1 cellular context compared by ENCODE assay signal in the genomic region with DNA sequence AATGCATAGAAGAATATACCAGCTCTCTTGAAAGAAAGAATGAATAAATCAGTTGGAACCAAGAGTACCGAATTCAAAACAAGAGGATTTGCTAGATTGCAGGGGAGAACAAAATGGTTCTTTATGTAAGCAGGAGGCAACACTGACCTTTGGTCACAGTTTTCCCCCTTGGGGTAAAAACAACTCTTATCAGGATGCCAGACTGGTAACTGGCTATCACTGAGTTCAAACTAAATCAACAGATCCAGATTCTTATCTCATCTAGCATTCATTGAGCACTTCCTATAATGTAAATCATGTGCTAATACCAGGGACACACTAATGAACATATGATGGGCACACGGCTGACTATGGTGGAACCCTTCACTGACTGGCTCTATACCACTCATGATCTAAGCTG.
TF ChIP-seq lines count a peak whose summit lies in the region.

No MANE protein-coding gene starts in this region.

TF ChIP-seq in HepG2, 621 proteins besides CTCF, POLR2A, EP300 and RAD21 (continued from another document and continues in another):
- TF ChIP-seq ZNF572 (CRISPR knock-in tag; IDR thresholded peaks at IDR 0.05) = no peak
- TF ChIP-seq, protein P1, sequence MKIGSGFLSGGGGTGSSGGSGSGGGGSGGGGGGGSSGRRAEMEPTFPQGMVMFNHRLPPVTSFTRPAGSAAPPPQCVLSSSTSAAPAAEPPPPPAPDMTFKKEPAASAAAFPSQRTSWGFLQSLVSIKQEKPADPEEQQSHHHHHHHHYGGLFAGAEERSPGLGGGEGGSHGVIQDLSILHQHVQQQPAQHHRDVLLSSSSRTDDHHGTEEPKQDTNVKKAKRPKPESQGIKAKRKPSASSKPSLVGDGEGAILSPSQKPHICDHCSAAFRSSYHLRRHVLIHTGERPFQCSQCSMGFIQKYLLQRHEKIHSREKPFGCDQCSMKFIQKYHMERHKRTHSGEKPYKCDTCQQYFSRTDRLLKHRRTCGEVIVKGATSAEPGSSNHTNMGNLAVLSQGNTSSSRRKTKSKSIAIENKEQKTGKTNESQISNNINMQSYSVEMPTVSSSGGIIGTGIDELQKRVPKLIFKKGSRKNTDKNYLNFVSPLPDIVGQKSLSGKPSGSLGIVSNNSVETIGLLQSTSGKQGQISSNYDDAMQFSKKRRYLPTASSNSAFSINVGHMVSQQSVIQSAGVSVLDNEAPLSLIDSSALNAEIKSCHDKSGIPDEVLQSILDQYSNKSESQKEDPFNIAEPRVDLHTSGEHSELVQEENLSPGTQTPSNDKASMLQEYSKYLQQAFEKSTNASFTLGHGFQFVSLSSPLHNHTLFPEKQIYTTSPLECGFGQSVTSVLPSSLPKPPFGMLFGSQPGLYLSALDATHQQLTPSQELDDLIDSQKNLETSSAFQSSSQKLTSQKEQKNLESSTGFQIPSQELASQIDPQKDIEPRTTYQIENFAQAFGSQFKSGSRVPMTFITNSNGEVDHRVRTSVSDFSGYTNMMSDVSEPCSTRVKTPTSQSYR (CRISPR knock-in tag; IDR thresholded peaks at IDR 0.05; ENCODE audit: borderline replicate concordance) = no peak
- TF ChIP-seq, protein P2, sequence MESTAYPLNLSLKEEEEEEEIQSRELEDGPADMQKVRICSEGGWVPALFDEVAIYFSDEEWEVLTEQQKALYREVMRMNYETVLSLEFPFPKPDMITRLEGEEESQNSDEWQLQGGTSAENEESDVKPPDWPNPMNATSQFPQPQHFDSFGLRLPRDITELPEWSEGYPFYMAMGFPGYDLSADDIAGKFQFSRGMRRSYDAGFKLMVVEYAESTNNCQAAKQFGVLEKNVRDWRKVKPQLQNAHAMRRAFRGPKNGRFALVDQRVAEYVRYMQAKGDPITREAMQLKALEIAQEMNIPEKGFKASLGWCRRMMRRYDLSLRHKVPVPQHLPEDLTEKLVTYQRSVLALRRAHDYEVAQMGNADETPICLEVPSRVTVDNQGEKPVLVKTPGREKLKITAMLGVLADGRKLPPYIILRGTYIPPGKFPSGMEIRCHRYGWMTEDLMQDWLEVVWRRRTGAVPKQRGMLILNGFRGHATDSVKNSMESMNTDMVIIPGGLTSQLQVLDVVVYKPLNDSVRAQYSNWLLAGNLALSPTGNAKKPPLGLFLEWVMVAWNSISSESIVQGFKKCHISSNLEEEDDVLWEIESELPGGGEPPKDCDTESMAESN (CRISPR knock-in tag; conservative IDR thresholded peaks at IDR 0.05) = no peak
- no peak for TF ChIP-seq HNRNPL (IDR thresholded peaks at IDR 0.05; ENCODE audit: low read depth, low read length)
- no peak for TF ChIP-seq ZNF761 (CRISPR knock-in tag; conservative IDR thresholded peaks at IDR 0.05)
- TF ChIP-seq, protein P3, sequence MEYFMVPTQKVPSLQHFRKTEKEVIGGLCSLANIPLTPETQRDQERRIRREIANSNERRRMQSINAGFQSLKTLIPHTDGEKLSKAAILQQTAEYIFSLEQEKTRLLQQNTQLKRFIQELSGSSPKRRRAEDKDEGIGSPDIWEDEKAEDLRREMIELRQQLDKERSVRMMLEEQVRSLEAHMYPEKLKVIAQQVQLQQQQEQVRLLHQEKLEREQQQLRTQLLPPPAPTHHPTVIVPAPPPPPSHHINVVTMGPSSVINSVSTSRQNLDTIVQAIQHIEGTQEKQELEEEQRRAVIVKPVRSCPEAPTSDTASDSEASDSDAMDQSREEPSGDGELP (IDR thresholded peaks at IDR 0.05; ENCODE audit: borderline replicate concordance, low read depth) = no peak
- no peak for TF ChIP-seq ZSCAN31 (CRISPR knock-in tag; IDR thresholded peaks at IDR 0.05; ENCODE audit: low read depth)
- TF ChIP-seq, protein P4, sequence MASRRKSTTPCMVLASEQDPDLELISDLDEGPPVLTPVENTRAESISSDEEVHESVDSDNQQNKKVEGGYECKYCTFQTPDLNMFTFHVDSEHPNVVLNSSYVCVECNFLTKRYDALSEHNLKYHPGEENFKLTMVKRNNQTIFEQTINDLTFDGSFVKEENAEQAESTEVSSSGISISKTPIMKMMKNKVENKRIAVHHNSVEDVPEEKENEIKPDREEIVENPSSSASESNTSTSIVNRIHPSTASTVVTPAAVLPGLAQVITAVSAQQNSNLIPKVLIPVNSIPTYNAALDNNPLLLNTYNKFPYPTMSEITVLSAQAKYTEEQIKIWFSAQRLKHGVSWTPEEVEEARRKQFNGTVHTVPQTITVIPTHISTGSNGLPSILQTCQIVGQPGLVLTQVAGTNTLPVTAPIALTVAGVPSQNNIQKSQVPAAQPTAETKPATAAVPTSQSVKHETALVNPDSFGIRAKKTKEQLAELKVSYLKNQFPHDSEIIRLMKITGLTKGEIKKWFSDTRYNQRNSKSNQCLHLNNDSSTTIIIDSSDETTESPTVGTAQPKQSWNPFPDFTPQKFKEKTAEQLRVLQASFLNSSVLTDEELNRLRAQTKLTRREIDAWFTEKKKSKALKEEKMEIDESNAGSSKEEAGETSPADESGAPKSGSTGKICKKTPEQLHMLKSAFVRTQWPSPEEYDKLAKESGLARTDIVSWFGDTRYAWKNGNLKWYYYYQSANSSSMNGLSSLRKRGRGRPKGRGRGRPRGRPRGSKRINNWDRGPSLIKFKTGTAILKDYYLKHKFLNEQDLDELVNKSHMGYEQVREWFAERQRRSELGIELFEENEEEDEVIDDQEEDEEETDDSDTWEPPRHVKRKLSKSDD (CRISPR knock-in tag; IDR thresholded peaks at IDR 0.05; ENCODE audit: low read depth) = no peak
- no peak for TF ChIP-seq ZNF274 (CRISPR knock-in tag; IDR thresholded peaks at IDR 0.05)
- TF ChIP-seq HMGA1 (CRISPR knock-in tag; conservative IDR thresholded peaks at IDR 0.05) = no peak
- no peak for TF ChIP-seq SMAD9 (CRISPR knock-in tag; IDR thresholded peaks at IDR 0.05)
- no peak for TF ChIP-seq RBM22 (optimal IDR thresholded peaks at IDR 0.05; ENCODE audit: low read length)
- TF ChIP-seq ZNF207 (IDR thresholded peaks at IDR 0.05; ENCODE audit: borderline replicate concordance) = no peak
- TF ChIP-seq ZNF614 (CRISPR knock-in tag; IDR thresholded peaks at IDR 0.05; ENCODE audit: borderline replicate concordance) = no peak
- TF ChIP-seq TEAD3 (CRISPR knock-in tag; optimal IDR thresholded peaks at IDR 0.05; ENCODE audit: borderline replicate concordance) = no peak
- no peak for TF ChIP-seq GABPB1 (CRISPR knock-in tag; IDR thresholded peaks at IDR 0.05)
- TF ChIP-seq, protein P5, sequence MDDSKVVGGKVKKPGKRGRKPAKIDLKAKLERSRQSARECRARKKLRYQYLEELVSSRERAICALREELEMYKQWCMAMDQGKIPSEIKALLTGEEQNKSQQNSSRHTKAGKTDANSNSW (CRISPR knock-in tag; IDR thresholded peaks at IDR 0.05; ENCODE audit: borderline replicate concordance) = no peak
- TF ChIP-seq, protein P6, sequence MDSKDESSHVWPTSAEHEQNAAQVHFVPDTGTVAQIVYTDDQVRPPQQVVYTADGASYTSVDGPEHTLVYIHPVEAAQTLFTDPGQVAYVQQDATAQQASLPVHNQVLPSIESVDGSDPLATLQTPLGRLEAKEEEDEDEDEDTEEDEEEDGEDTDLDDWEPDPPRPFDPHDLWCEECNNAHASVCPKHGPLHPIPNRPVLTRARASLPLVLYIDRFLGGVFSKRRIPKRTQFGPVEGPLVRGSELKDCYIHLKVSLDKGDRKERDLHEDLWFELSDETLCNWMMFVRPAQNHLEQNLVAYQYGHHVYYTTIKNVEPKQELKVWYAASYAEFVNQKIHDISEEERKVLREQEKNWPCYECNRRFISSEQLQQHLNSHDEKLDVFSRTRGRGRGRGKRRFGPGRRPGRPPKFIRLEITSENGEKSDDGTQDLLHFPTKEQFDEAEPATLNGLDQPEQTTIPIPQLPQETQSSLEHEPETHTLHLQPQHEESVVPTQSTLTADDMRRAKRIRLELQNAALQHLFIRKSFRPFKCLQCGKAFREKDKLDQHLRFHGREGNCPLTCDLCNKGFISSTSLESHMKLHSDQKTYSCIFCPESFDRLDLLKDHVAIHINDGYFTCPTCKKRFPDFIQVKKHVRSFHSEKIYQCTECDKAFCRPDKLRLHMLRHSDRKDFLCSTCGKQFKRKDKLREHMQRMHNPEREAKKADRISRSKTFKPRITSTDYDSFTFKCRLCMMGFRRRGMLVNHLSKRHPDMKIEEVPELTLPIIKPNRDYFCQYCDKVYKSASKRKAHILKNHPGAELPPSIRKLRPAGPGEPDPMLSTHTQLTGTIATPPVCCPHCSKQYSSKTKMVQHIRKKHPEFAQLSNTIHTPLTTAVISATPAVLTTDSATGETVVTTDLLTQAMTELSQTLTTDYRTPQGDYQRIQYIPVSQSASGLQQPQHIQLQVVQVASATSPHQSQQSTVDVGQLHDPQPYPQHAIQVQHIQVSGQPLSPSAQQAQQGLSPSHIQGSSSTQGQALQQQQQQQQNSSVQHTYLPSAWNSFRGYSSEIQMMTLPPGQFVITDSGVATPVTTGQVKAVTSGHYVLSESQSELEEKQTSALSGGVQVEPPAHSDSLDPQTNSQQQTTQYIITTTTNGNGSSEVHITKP (CRISPR knock-in tag; IDR thresholded peaks at IDR 0.05; ENCODE audit: low read depth) = no peak
- no peak for TF ChIP-seq ZNF567 (CRISPR knock-in tag; IDR thresholded peaks at IDR 0.05; ENCODE audit: borderline replicate concordance)
- TF ChIP-seq, protein P7, sequence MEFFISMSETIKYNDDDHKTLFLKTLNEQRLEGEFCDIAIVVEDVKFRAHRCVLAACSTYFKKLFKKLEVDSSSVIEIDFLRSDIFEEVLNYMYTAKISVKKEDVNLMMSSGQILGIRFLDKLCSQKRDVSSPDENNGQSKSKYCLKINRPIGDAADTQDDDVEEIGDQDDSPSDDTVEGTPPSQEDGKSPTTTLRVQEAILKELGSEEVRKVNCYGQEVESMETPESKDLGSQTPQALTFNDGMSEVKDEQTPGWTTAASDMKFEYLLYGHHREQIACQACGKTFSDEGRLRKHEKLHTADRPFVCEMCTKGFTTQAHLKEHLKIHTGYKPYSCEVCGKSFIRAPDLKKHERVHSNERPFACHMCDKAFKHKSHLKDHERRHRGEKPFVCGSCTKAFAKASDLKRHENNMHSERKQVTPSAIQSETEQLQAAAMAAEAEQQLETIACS (CRISPR knock-in tag; IDR thresholded peaks at IDR 0.05) = no peak
- no peak for TF ChIP-seq ZNF530 (CRISPR knock-in tag; IDR thresholded peaks at IDR 0.05; ENCODE audit: low read depth)
- TF ChIP-seq, protein P8, sequence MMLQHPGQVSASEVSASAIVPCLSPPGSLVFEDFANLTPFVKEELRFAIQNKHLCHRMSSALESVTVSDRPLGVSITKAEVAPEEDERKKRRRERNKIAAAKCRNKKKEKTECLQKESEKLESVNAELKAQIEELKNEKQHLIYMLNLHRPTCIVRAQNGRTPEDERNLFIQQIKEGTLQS (CRISPR knock-in tag; IDR thresholded peaks at IDR 0.05) = no peak
- TF ChIP-seq SRY (CRISPR knock-in tag; IDR thresholded peaks at IDR 0.05) = no peak
- TF ChIP-seq, protein P9, sequence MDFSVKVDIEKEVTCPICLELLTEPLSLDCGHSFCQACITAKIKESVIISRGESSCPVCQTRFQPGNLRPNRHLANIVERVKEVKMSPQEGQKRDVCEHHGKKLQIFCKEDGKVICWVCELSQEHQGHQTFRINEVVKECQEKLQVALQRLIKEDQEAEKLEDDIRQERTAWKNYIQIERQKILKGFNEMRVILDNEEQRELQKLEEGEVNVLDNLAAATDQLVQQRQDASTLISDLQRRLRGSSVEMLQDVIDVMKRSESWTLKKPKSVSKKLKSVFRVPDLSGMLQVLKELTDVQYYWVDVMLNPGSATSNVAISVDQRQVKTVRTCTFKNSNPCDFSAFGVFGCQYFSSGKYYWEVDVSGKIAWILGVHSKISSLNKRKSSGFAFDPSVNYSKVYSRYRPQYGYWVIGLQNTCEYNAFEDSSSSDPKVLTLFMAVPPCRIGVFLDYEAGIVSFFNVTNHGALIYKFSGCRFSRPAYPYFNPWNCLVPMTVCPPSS (IDR thresholded peaks at IDR 0.05) = no peak
- no peak for TF ChIP-seq PITX1 (CRISPR knock-in tag; IDR thresholded peaks at IDR 0.05)
- no peak for TF ChIP-seq ZC3H13 (CRISPR knock-in tag; IDR thresholded peaks at IDR 0.05)
- TF ChIP-seq TCF7L2 (IDR thresholded peaks at IDR 0.05; ENCODE audit: low read depth, low read length) = no peak
- TF ChIP-seq ZFP82 (CRISPR knock-in tag; IDR thresholded peaks at IDR 0.05; ENCODE audit: borderline replicate concordance) = no peak
- TF ChIP-seq SMC3 (IDR thresholded peaks at IDR 0.05; ENCODE audit: low read length) = no peak
- no peak for TF ChIP-seq MEIS2 (CRISPR knock-in tag; IDR thresholded peaks at IDR 0.05)
- TF ChIP-seq RBFOX2 (IDR thresholded peaks at IDR 0.05; ENCODE audit: low read depth, low read length) = no peak
- TF ChIP-seq, protein P10, sequence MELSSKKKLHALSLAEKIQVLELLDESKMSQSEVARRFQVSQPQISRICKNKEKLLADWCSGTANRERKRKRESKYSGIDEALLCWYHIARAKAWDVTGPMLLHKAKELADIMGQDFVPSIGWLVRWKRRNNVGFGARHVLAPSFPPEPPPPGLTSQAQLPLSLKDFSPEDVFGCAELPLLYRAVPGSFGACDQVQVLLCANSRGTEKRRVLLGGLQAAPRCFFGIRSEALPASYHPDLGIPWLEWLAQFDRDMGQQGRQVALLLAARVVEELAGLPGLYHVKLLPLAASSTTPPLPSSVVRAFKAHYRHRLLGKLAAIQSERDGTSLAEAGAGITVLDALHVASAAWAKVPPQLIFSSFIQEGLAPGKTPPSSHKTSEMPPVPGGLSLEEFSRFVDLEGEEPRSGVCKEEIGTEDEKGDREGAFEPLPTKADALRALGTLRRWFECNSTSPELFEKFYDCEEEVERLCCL (CRISPR knock-in tag; IDR thresholded peaks at IDR 0.05; ENCODE audit: borderline replicate concordance) = no peak
- peak; percentile 42; the same call in 1 of the 2 replicates for TF ChIP-seq CEBPG (CRISPR knock-in tag; IDR thresholded peaks at IDR 0.05)
- no peak for TF ChIP-seq MAZ (IDR thresholded peaks at IDR 0.05; ENCODE audit: borderline replicate concordance, low read depth, low read length)
- TF ChIP-seq MAZ (CRISPR knock-in tag; IDR thresholded peaks at IDR 0.05; ENCODE audit: low read depth) = no peak
- TF ChIP-seq, protein P11, sequence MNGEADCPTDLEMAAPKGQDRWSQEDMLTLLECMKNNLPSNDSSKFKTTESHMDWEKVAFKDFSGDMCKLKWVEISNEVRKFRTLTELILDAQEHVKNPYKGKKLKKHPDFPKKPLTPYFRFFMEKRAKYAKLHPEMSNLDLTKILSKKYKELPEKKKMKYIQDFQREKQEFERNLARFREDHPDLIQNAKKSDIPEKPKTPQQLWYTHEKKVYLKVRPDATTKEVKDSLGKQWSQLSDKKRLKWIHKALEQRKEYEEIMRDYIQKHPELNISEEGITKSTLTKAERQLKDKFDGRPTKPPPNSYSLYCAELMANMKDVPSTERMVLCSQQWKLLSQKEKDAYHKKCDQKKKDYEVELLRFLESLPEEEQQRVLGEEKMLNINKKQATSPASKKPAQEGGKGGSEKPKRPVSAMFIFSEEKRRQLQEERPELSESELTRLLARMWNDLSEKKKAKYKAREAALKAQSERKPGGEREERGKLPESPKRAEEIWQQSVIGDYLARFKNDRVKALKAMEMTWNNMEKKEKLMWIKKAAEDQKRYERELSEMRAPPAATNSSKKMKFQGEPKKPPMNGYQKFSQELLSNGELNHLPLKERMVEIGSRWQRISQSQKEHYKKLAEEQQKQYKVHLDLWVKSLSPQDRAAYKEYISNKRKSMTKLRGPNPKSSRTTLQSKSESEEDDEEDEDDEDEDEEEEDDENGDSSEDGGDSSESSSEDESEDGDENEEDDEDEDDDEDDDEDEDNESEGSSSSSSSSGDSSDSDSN (CRISPR knock-in tag; IDR thresholded peaks at IDR 0.05) = no peak
- TF ChIP-seq, protein P12, sequence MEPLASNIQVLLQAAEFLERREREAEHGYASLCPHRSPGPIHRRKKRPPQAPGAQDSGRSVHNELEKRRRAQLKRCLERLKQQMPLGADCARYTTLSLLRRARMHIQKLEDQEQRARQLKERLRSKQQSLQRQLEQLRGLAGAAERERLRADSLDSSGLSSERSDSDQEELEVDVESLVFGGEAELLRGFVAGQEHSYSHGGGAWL (CRISPR knock-in tag; IDR thresholded peaks at IDR 0.05) = no peak
- peak; percentile 48; the same call in 1 of the 2 replicates for TF ChIP-seq TRIM24 (CRISPR knock-in tag; IDR thresholded peaks at IDR 0.05)
- TF ChIP-seq ONECUT2 (CRISPR knock-in tag; IDR thresholded peaks at IDR 0.05) = no peak
